ENCODE assay signal across 29 cellular contexts in genomic region chr5:13552361-13552760, GRCh38.
"Had no signal": no experiment of that assay in that cellular context is flagged by ENCODE, and none has a peak within 500 bp of the region (broad histone marks: within the 10 kb centered on the region; RNA-seq: fewer than 3 reads in every experiment).

No MANE protein-coding gene starts in this region.

- H3K9me2 ChIP-seq: SK-N-SH had no signal

- ATAC-seq: activated CD4-positive, alpha-beta T cell treated with anti-CD3 and anti-CD28 coated beads for 36 hours; activated CD4-positive, CD25-positive, alpha-beta regulatory T cell treated with anti-CD3 and anti-CD28 coated beads, Interleukin-2, amount 50 U/mL, for 24 hours; activated CD8-positive, alpha-beta T cell treated with anti-CD3 and anti-CD28 coated beads, Interleukin-2, amount 10 ng/mL, durations not matched to agents 7 days and 5 days; PC-3; WTC11 had no signal

- H3K27ac Mint-ChIP-seq: activated CD4-positive, alpha-beta T cell treated with anti-CD3 and anti-CD28 coated beads for 36 hours; activated CD4-positive, alpha-beta T cell treated with anti-CD3 and anti-CD28 coated beads, Interleukin-2, amount 10 ng/mL, durations not matched to agents 7 days and 5 days; activated CD8-positive, alpha-beta T cell treated with anti-CD3 and anti-CD28 coated beads, Interleukin-2, amount 10 ng/mL, durations not matched to agents 7 days and 5 days; activated naive CD4-positive, alpha-beta T cell treated with anti-CD3 and anti-CD28 coated beads, Interleukin-2, amount 50 U/mL, for 24 hours; activated naive CD8-positive, alpha-beta T cell treated with anti-CD3 and anti-CD28 coated beads, Interleukin-2, amount 10 ng/mL, durations not matched to agents 7 days and 5 days; activated T-cell treated with anti-CD3 and anti-CD28 coated beads, Interleukin-2, amount 50 U/mL, for 24 hours; activated T-helper 2 cell treated with anti-CD3 and anti-CD28 coated beads, Interferon-gamma antibody, Interleukin-2, Interleukin-4, amounts not matched to agents 10 μg/mL and 5 μg/mL and 100 μg/mL, durations not matched to agents 14 hours and 24 hours and 36 hours; T-helper 1 cell treated with Interleukin-12 subunit alpha and Interleukin-12 subunit beta and Interleukin-4 antibody, amounts not matched to agents 30 μg/mL and 1 μg/mL, for 36 hours; T-helper 2 cell treated with Interferon-gamma antibody and Interleukin-4, amounts not matched to agents 5 μg/mL and 100 μg/mL, for 36 hours; WTC11 had no signal

- H3K9me3 Mint-ChIP-seq: activated CD4-positive, alpha-beta T cell treated with anti-CD3 and anti-CD28 coated beads, Interleukin-2, amount 10 ng/mL, durations not matched to agents 7 days and 5 days had no signal

- DNase-seq: activated CD4-positive, alpha-beta T cell treated with anti-CD3 and anti-CD28 coated beads for 36 hours; activated CD4-positive, alpha-beta T cell treated with anti-CD3 and anti-CD28 coated beads, Interleukin-2, amount 10 ng/mL, durations not matched to agents 7 days and 5 days; activated CD4-positive, alpha-beta T cell treated with anti-CD3 and anti-CD28 coated beads, Interleukin-2, amount 50 U/mL, for 48 hours; activated CD8-positive, alpha-beta T cell treated with anti-CD3 and anti-CD28 coated beads, Interleukin-2, amount 10 ng/mL, durations not matched to agents 7 days and 5 days; activated gamma-delta T cell; activated naive CD4-positive, alpha-beta T cell treated with Interleukin-2 at 50 U/mL for 16 hours; activated naive CD8-positive, alpha-beta T cell treated with anti-CD3 and anti-CD28 coated beads, Interleukin-2, amount 10 ng/mL, durations not matched to agents 7 days and 5 days; activated T-cell treated with anti-CD3 and anti-CD28 coated beads, Interleukin-2, amount 50 U/mL, for 24 hours; amygdala; Karpas-422; KBM-7; NCI-H1105; NCI-H1417 treated with DMSO at 0.1 percent for 48 hours; NCI-H187 treated with DMSO at 0.1 percent for 48 hours; NCI-H345; NCI-H524 treated with DMSO at 0.1 percent for 48 hours; PC-3; Peyer's patch; RPMI8226; SHP77 treated with DMSO at 0.1 percent for 48 hours; SK-N-SH had no signal

- H3K4me2 ChIP-seq: SK-N-SH had no signal

- H3K27me3 ChIP-seq: ascending aorta, Peyer's patch, SJSA1 had no signal

- H3K36me3 Mint-ChIP-seq: activated naive CD4-positive, alpha-beta T cell treated with anti-CD3 and anti-CD28 coated beads, Interleukin-2, amount 50 U/mL, for 24 hours; activated naive CD8-positive, alpha-beta T cell treated with anti-CD3 and anti-CD28 coated beads, Interleukin-2, amount 10 ng/mL, durations not matched to agents 7 days and 5 days; WTC11 had no signal

- H3K27ac ChIP-seq: ascending aorta, Peyer's patch, SJSA1 had no signal

- H3K4me1 Mint-ChIP-seq: activated CD4-positive, alpha-beta T cell treated with anti-CD3 and anti-CD28 coated beads for 36 hours; activated CD4-positive, alpha-beta T cell treated with anti-CD3 and anti-CD28 coated beads, Interleukin-2, amount 10 ng/mL, durations not matched to agents 7 days and 5 days; activated naive CD4-positive, alpha-beta T cell treated with anti-CD3 and anti-CD28 coated beads, Interleukin-2, amount 50 U/mL, for 24 hours; activated naive CD8-positive, alpha-beta T cell treated with anti-CD3 and anti-CD28 coated beads, Interleukin-2, amount 10 ng/mL, durations not matched to agents 7 days and 5 days; WTC11 had no signal

- H3K4me3 ChIP-seq: ascending aorta, Peyer's patch, SJSA1 had no signal

- H3K27me3 Mint-ChIP-seq: activated CD4-positive, alpha-beta T cell treated with anti-CD3 and anti-CD28 coated beads for 36 hours; activated CD4-positive, alpha-beta T cell treated with anti-CD3 and anti-CD28 coated beads, Interleukin-2, amount 10 ng/mL, durations not matched to agents 7 days and 5 days; activated naive CD4-positive, alpha-beta T cell treated with anti-CD3 and anti-CD28 coated beads, Interleukin-2, amount 50 U/mL, for 24 hours; activated naive CD8-positive, alpha-beta T cell treated with anti-CD3 and anti-CD28 coated beads, Interleukin-2, amount 10 ng/mL, durations not matched to agents 7 days and 5 days; activated T-cell treated with anti-CD3 and anti-CD28 coated beads, Interleukin-2, amount 50 U/mL, for 24 hours had no signal

- H3K36me3 ChIP-seq: ascending aorta, Peyer's patch, SJSA1 had no signal

- H3K9me3 ChIP-seq: ascending aorta, Peyer's patch, SJSA1, SK-N-SH had no signal

- H3K4me3 Mint-ChIP-seq: activated CD4-positive, alpha-beta T cell treated with anti-CD3 and anti-CD28 coated beads for 36 hours; activated CD4-positive, alpha-beta T cell treated with anti-CD3 and anti-CD28 coated beads, Interleukin-2, amount 10 ng/mL, durations not matched to agents 7 days and 5 days; activated CD8-positive, alpha-beta T cell treated with anti-CD3 and anti-CD28 coated beads, Interleukin-2, amount 10 ng/mL, durations not matched to agents 7 days and 5 days; activated naive CD4-positive, alpha-beta T cell treated with anti-CD3 and anti-CD28 coated beads, Interleukin-2, amount 50 U/mL, for 24 hours; activated naive CD8-positive, alpha-beta T cell treated with anti-CD3 and anti-CD28 coated beads, Interleukin-2, amount 10 ng/mL, durations not matched to agents 7 days and 5 days; activated T-cell treated with anti-CD3 and anti-CD28 coated beads, Interleukin-2, amount 50 U/mL, for 24 hours; T-helper 1 cell treated with Interleukin-12 subunit alpha and Interleukin-12 subunit beta and Interleukin-4 antibody, amounts not matched to agents 30 μg/mL and 1 μg/mL, for 36 hours; T-helper 2 cell treated with Interferon-gamma antibody and Interleukin-4, amounts not matched to agents 5 μg/mL and 100 μg/mL, for 36 hours; WTC11 had no signal

- H3K4me1 ChIP-seq: ascending aorta, Peyer's patch, SJSA1 had no signal

- H3K9ac ChIP-seq: SK-N-SH had no signal
